11 cellular contexts compared by ENCODE assay signal in the genomic region with DNA sequence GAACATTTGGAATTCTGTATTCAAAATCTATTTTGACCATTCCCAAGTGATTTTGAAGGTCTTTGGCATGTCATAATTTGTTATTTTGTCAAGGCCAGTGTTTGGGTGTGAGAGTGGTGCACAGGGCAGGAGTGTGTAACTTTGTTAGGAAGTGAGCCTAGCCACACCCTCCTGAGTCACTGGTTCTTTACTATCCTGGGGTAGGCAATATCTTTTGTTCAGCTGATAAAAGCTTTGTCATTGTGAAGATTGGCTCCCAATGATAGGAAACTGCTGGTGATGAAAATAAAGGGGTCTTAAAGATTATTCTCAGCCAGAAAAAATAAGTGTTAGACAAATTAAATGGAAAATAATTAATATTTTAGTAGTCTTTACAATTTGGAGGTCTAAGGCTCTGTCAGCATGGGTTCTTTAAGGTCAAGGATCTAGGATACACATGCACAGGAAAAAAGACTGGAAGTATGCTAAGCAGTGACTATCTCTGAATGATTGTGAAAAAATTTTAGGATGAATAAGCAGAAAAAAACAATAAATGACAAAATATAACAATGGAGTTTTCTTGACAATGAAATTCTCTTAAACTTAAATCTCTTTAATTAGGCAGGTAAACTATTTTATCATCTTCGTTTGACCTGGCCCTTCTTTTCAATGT. TPM values are rescaled to one million over a fixed set of nuclear protein-coding genes. Genes with fewer than 3 reads are reported as not detected.
DNase-seq lines count a peak whose midpoint lies in the region; ATAC-seq and TF ChIP-seq lines count a peak whose summit lies in the region.
"Had no signal": no experiment of that assay in that cellular context is flagged by ENCODE, and none has a peak within 500 bp of the region (broad histone marks: within the 10 kb centered on the region; RNA-seq: fewer than 3 reads in every experiment).

No MANE protein-coding gene starts in this region.

- peaks cover 42% of the 10 kb centered on the region for H3K4me1 Mint-ChIP-seq in activated T-cell treated with anti-CD3 and anti-CD28 coated beads, Interleukin-2, amount 50 U/mL, for 24 hours (ENCODE audit: low read depth)
- H3K4me1 Mint-ChIP-seq in activated T-cell treated with anti-CD3 and anti-CD28 coated beads, Interleukin-2, amount 50 U/mL, for 4 hours (ENCODE audit: low read depth), result peaks cover 39% of the 10 kb centered on the region

- POLR2A ChIA-PET in RWPE1 (lab: Yijun Ruan, JAX; ENCODE audit: low non-redundant PET), result no interaction called here

- no peak for TF ChIP-seq POLR2A in erythroblast (IDR thresholded peaks at IDR 0.05; ENCODE audit: low read length)

- H3K9ac ChIP-seq in skeletal muscle tissue (ENCODE audit: low read depth in 1 of 3, low read length in 3 of 3), result no peak overlapping the region

- CTCF ChIA-PET in RWPE1 (lab: Yijun Ruan, JAX), result no interaction called here

- no peaks in the 10 kb centered on the region for H3K9me3 ChIP-seq in skeletal muscle tissue (ENCODE audit: control insufficient read depth in 3 of 3, low read length in 3 of 3)
- H3K9me3 ChIP-seq: stomach had no signal

- TF ChIP-seq CTCF in RWPE1 (conservative IDR thresholded peaks at IDR 0.05; ENCODE audit: low read depth), result no peak

- H3K36me3 ChIP-seq in skeletal muscle tissue (ENCODE audit: control insufficient read depth in 3 of 3, insufficient read depth in 3 of 3, low read length in 3 of 3), result peaks cover 16 to 31% (median 22%) of the 10 kb centered on the region in 3 donors

- H3K9me3 Mint-ChIP-seq in activated T-cell treated with anti-CD3 and anti-CD28 coated beads, Interleukin-2, amount 50 U/mL, for 24 hours, result no peaks in the 10 kb centered on the region
- no peaks in the 10 kb centered on the region for H3K9me3 Mint-ChIP-seq in activated T-cell treated with anti-CD3 and anti-CD28 coated beads, Interleukin-2, amount 50 U/mL, for 4 hours
- H3K9me3 Mint-ChIP-seq: activated T-helper 2 cell treated with anti-CD3 and anti-CD28 coated beads, Interferon-gamma antibody, Interleukin-2, Interleukin-4, amounts not matched to agents 10 μg/mL and 5 μg/mL and 100 μg/mL, durations not matched to agents 14 hours and 24 hours and 36 hours had no signal

- H3K27me3 Mint-ChIP-seq in activated T-cell treated with anti-CD3 and anti-CD28 coated beads, Interleukin-2, amount 50 U/mL, for 24 hours, result no peaks in the 10 kb centered on the region
- H3K27me3 Mint-ChIP-seq in activated T-cell treated with anti-CD3 and anti-CD28 coated beads, Interleukin-2, amount 50 U/mL, for 4 hours (ENCODE audit: low read depth), result no peaks in the 10 kb centered on the region

- peaks cover 61% of the 10 kb centered on the region for H3K36me3 Mint-ChIP-seq in activated T-cell treated with anti-CD3 and anti-CD28 coated beads, Interleukin-2, amount 50 U/mL, for 24 hours (ENCODE audit: low read depth)
- H3K36me3 Mint-ChIP-seq in activated T-cell treated with anti-CD3 and anti-CD28 coated beads, Interleukin-2, amount 50 U/mL, for 4 hours (ENCODE audit: insufficient read depth), result peaks cover 12% of the 10 kb centered on the region

- no peak overlapping the region for H3K4me3 ChIP-seq in skeletal muscle tissue (ENCODE audit: low read length in 3 of 3)
- H3K4me3 ChIP-seq: stomach had no signal

- no peaks in the 10 kb centered on the region for H3K27me3 ChIP-seq in skeletal muscle tissue (ENCODE audit: control insufficient read depth in 3 of 3, insufficient read depth in 3 of 3, low read length in 3 of 3)
- H3K27me3 ChIP-seq: stomach had no signal

- H3K27ac ChIP-seq in RWPE1 (peak overlapping the region; percentile 56), skeletal muscle tissue (ENCODE audit: low read depth, low read length) (peak overlapping the region; percentile 15)

- no peak for ATAC-seq in activated T-cell treated with anti-CD3 and anti-CD28 coated beads, Interleukin-2, amount 50 U/mL, for 4 hours
- no peak for ATAC-seq in GM21529 (IDR thresholded peaks at IDR 0.05; ENCODE audit: unreplicated experiment)

- H3K4me1 ChIP-seq in skeletal muscle tissue (ENCODE audit: control insufficient read depth in 3 of 3, insufficient read depth in 3 of 3, low read length in 3 of 3), result peaks cover 16 to 29% (median 23%) of the 10 kb centered on the region in 3 donors

- peak overlapping the region; percentile 18 for H3K27ac Mint-ChIP-seq in activated T-cell treated with anti-CD3 and anti-CD28 coated beads, Interleukin-2, amount 50 U/mL, for 24 hours
- H3K27ac Mint-ChIP-seq: activated T-helper 2 cell treated with anti-CD3 and anti-CD28 coated beads, Interferon-gamma antibody, Interleukin-2, Interleukin-4, amounts not matched to agents 10 μg/mL and 5 μg/mL and 100 μg/mL, durations not matched to agents 14 hours and 24 hours and 36 hours had no signal

- no peak for DNase-seq in activated T-cell treated with anti-CD3 and anti-CD28 coated beads, Interleukin-2, amount 50 U/mL, for 24 hours
- no peak for DNase-seq in activated T-cell treated with anti-CD3 and anti-CD28 coated beads, Interleukin-2, amount 50 U/mL, for 4 hours
- DNase-seq in RWPE1 (ENCODE audit: low spot score), result peak; percentile 68
- DNase-seq in erythroblast (lab: John Stamatoyannopoulos, UW), result peak; percentile 57 to 64
- no peak for DNase-seq in NCI-H446 treated with DMSO at 0.1 percent for 48 hours (lab: John Stamatoyannopoulos, UW)
- DNase-seq in effector CD8-positive, alpha-beta T cell (lab: John Stamatoyannopoulos, UW), result no peak
- DNase-seq: NCI-H345, stomach had no signal

- H3K4me3 Mint-ChIP-seq in activated T-cell treated with anti-CD3 and anti-CD28 coated beads, Interleukin-2, amount 50 U/mL, for 24 hours, result no peak overlapping the region
- H3K4me3 Mint-ChIP-seq in activated T-cell treated with anti-CD3 and anti-CD28 coated beads, Interleukin-2, amount 50 U/mL, for 4 hours, result no peak overlapping the region

RNA-seq across cellular contexts. Expression of gene UBN1, which starts 5.1 kb away (rescaled TPM):
- 10 to 100 TPM; 38.2 to 44.6 (median 42.2) TPM for total RNA-seq in activated T-cell treated with anti-CD3 and anti-CD28 coated beads, Interleukin-2, amount 50 U/mL, for 4 hours
- 11.0 TPM for total RNA-seq in skeletal muscle tissue

RNA-seq across cellular contexts. Expression of gene GLYR1, which starts 5.3 kb away (rescaled TPM):
- 100 to 1,000 TPM; 109 to 116 (median 114) TPM for total RNA-seq in activated T-cell treated with anti-CD3 and anti-CD28 coated beads, Interleukin-2, amount 50 U/mL, for 4 hours
- total RNA-seq in skeletal muscle tissue, result 25.1 TPM

RNA-seq across cellular contexts. Expression of gene ROGDI, which starts 49.9 kb away (rescaled TPM):
- total RNA-seq in activated T-cell treated with anti-CD3 and anti-CD28 coated beads, Interleukin-2, amount 50 U/mL, for 4 hours, result 1 to 10 TPM; 4.1 to 6.3 (median 6.2) TPM
- total RNA-seq in skeletal muscle tissue, result 13.0 TPM

RNA-seq across cellular contexts. Expression of gene SMIM22, which starts 57.2 kb away (rescaled TPM):
- total RNA-seq in activated T-cell treated with anti-CD3 and anti-CD28 coated beads, Interleukin-2, amount 50 U/mL, for 4 hours, result not detected
- total RNA-seq in skeletal muscle tissue, result not detected
- total RNA-seq: activated T-helper 2 cell treated with anti-CD3 and anti-CD28 coated beads, Interferon-gamma antibody, Interleukin-2, Interleukin-4, amounts not matched to agents 10 μg/mL and 5 μg/mL and 100 μg/mL, durations not matched to agents 14 hours and 24 hours and 36 hours had no signal

Comparison
In these comparisons a context has a peak if more than half of its experiments do, and no peak if none do; other contexts are left out.
1. DNase-seq: peak in RWPE1 (single experiment) and erythroblast (2 of 2); none in activated T-cell treated with anti-CD3 and anti-CD28 coated beads, Interleukin-2, amount 50 U/mL, for 24 hours (single experiment), activated T-cell treated with anti-CD3 and anti-CD28 coated beads, Interleukin-2, amount 50 U/mL, for 4 hours (single experiment), NCI-H446 treated with DMSO at 0.1 percent for 48 hours (single experiment) and effector CD8-positive, alpha-beta T cell (single experiment).